In genomic region chr3:94349310-94349848, GRCh38 we compare ENCODE assay signal across 26 cellular contexts.
"Had no signal": no experiment of that assay in that cellular context is flagged by ENCODE, and none has a peak within 500 bp of the region (broad histone marks: within the 10 kb centered on the region; RNA-seq: fewer than 3 reads in every experiment).

No MANE protein-coding gene starts in this region.

- H3K4me3 ChIP-seq: adrenal gland, coronary artery, heart left ventricle, left lung, lung, pancreas, psoas muscle, tibial artery had no signal

- H3K27me3 Mint-ChIP-seq: activated CD4-positive, alpha-beta T cell treated with anti-CD3 and anti-CD28 coated beads for 36 hours; activated naive CD8-positive, alpha-beta T cell; naive thymus-derived CD8-positive, alpha-beta T cell; stimulated activated naive CD8-positive, alpha-beta T cell treated with anti-CD3 and anti-CD28 coated beads, Interleukin-15, Interleukin-2, amounts not matched to agents 100 ng/mL and 50 ng/mL, for 24 hours had no signal

- H3K4me1 ChIP-seq: adrenal gland, heart left ventricle, left lung, pancreas, psoas muscle, tibial artery had no signal

- H3K4me1 Mint-ChIP-seq: activated CD4-positive, alpha-beta T cell treated with anti-CD3 and anti-CD28 coated beads for 36 hours; mesothelial cell of epicardium; naive thymus-derived CD8-positive, alpha-beta T cell had no signal

- FAIRE-seq: pancreas, TTC549 had no signal

- H3K9me3 ChIP-seq: adrenal gland, heart left ventricle, left lung, neutrophil, pancreas, psoas muscle, tibial artery had no signal

- H3K27ac Mint-ChIP-seq: activated CD4-positive, alpha-beta T cell treated with anti-CD3 and anti-CD28 coated beads for 36 hours; activated naive CD8-positive, alpha-beta T cell; activated T-helper 2 cell treated with anti-CD3 and anti-CD28 coated beads, Interferon-gamma antibody, Interleukin-2, Interleukin-4, amounts not matched to agents 10 μg/mL and 5 μg/mL and 100 μg/mL, durations not matched to agents 14 hours and 24 hours and 36 hours; mesothelial cell of epicardium; naive thymus-derived CD8-positive, alpha-beta T cell; stimulated activated naive CD8-positive, alpha-beta T cell treated with anti-CD3 and anti-CD28 coated beads, Interleukin-15, Interleukin-2, amounts not matched to agents 100 ng/mL and 50 ng/mL, for 24 hours had no signal

- H3K27ac ChIP-seq: adrenal gland, coronary artery, epithelial cell of prostate, heart left ventricle, left lung, neutrophil, pancreas, psoas muscle, tibial artery had no signal

- H3K9me3 Mint-ChIP-seq: activated T-cell treated with anti-CD3 and anti-CD28 coated beads, Interleukin-2, amount 50 U/mL, for 4 hours had no signal

- DNase-seq: activated CD4-positive, alpha-beta T cell treated with anti-CD3 and anti-CD28 coated beads for 36 hours; activated CD4-positive, alpha-beta T cell treated with anti-CD3 and anti-CD28 coated beads, Interleukin-2, amount 50 U/mL, for 4 hours; activated CD8-positive, alpha-beta memory T cell treated with anti-CD3 and anti-CD28 coated beads, Interleukin-2, amount 50 U/mL, for 48 hours; activated naive CD4-positive, alpha-beta T cell; activated T-cell treated with anti-CD3 and anti-CD28 coated beads, Interleukin-2, amount 50 U/mL, for 4 hours; adrenal gland; cerebellar nuclear complex; heart left ventricle; left lung; naive thymus-derived CD8-positive, alpha-beta T cell; pancreas; psoas muscle; right cardiac atrium; stimulated activated CD4-positive, alpha-beta T cell treated with anti-CD3 and anti-CD28 coated beads, Interleukin-12 subunit alpha, Interleukin-12 subunit beta, amount 100 ng/mL, for 4 hours; substantia nigra; T-helper 1 cell; tibial artery had no signal

- H3K4me3 Mint-ChIP-seq: activated CD4-positive, alpha-beta T cell treated with anti-CD3 and anti-CD28 coated beads for 36 hours; activated naive CD8-positive, alpha-beta T cell; activated T-cell treated with anti-CD3 and anti-CD28 coated beads, Interleukin-2, amount 50 U/mL, for 4 hours; mesothelial cell of epicardium; naive thymus-derived CD8-positive, alpha-beta T cell; stimulated activated naive CD8-positive, alpha-beta T cell treated with anti-CD3 and anti-CD28 coated beads, Interleukin-15, Interleukin-2, amounts not matched to agents 100 ng/mL and 50 ng/mL, for 24 hours had no signal

- H3K27me3 ChIP-seq: adrenal gland, heart left ventricle, left lung, neutrophil, pancreas, tibial artery had no signal

- H3K36me3 ChIP-seq: adrenal gland, heart left ventricle, left lung, neutrophil, pancreas, tibial artery had no signal

- H3K36me3 Mint-ChIP-seq: activated naive CD8-positive, alpha-beta T cell; mesothelial cell of epicardium had no signal

- ATAC-seq: activated CD4-positive, alpha-beta T cell treated with anti-CD3 and anti-CD28 coated beads for 36 hours; activated T-cell treated with anti-CD3 and anti-CD28 coated beads, Interleukin-2, amount 50 U/mL, for 4 hours; heart left ventricle; left lung; naive thymus-derived CD8-positive, alpha-beta T cell; pancreas; psoas muscle; right cardiac atrium had no signal
